Comparison of ENCODE assay signal across 8 cellular contexts in genomic region chr20:32203556-32204484, GRCh38. TPM values are rescaled to one million over a fixed set of nuclear protein-coding genes. Genes with fewer than 3 reads are reported as not detected.
DNase-seq lines count a peak whose midpoint lies in the region; ATAC-seq and TF ChIP-seq lines count a peak whose summit lies in the region.

No MANE protein-coding gene starts in this region.

- no peak for ATAC-seq in HG03342 (IDR thresholded peaks at IDR 0.05; ENCODE audit: unreplicated experiment)

- H3K9ac ChIP-seq in BLaER1 treated with 17β-estradiol and CSF1 and Interleukin-3, amounts not matched to agents 10 nM and 100 nM, result peak overlapping the region; percentile 90 to 100 (median 98); a peak in 20 of 22 replicates
- peak overlapping the region in 1 of 2 donors; percentile 96 for H3K9ac ChIP-seq in colonic mucosa (ENCODE audit: low read depth in 2 of 2, low read length in 2 of 2)

- H3K27ac ChIP-seq in BLaER1 treated with 17β-estradiol and CSF1 and Interleukin-3, amounts not matched to agents 10 nM and 100 nM, result peak overlapping the region; percentile 89 to 98 (median 96); a peak in 21 of 22 replicates
- peak overlapping the region in 3 of 4 donors; percentile 92 to 97 (median 93) for H3K27ac ChIP-seq in Peyer's patch
- H3K27ac ChIP-seq in colonic mucosa, result peak overlapping the region; percentile 73
- peak overlapping the region; percentile 94 to 97 for H3K27ac ChIP-seq in prostate gland

- WGBS in prostate gland, result 38% methylated on average over 11 of the region's 11 CpGs

- peak overlapping the region; percentile 94 to 99 (median 98) for H3K4me2 ChIP-seq in BLaER1 treated with 17β-estradiol and CSF1 and Interleukin-3, amounts not matched to agents 10 nM and 100 nM

- DNase-seq in Peyer's patch, result no peak
- no peak for DNase-seq in colonic mucosa
- peak; percentile 46 for DNase-seq in prostate gland (ENCODE audit: low spot score)
- DNase-seq in DMS153 treated with DMSO at 0.1 percent for 48 hours (lab: John Stamatoyannopoulos, UW; ENCODE audit: unreplicated experiment), result no peak
- no peak for DNase-seq in MV-4-11 (lab: John Stamatoyannopoulos, UW)
- DNase-seq in LoVo (ENCODE audit: low spot score), result no peak

- H3K4me1 ChIP-seq in BLaER1 treated with 17β-estradiol and CSF1 and Interleukin-3, amounts not matched to agents 10 nM and 100 nM, result peaks cover 50 to 88% (median 65%) of the 10 kb centered on the region in 10 experiments
- H3K4me1 ChIP-seq in Peyer's patch (peaks cover 6 to 56% (median 13%) of the 10 kb centered on the region in 4 donors), colonic mucosa (peaks cover 22% of the 10 kb centered on the region), prostate gland (replicated peaks) (peaks cover 33% of the 10 kb centered on the region)

- H3K4me3 ChIP-seq in BLaER1 treated with 17β-estradiol and CSF1 and Interleukin-3, amounts not matched to agents 10 nM and 100 nM, result peak overlapping the region in 4 of 10 experiments; percentile 96 to 100 (median 98); a peak in 7 of 20 replicates
- H3K4me3 ChIP-seq in Peyer's patch (peak overlapping the region in 2 of 4 donors; percentile 91 to 94), colonic mucosa (no peak overlapping the region), prostate gland (peak overlapping the region in 1 of 2 donors; percentile 10)

- peaks cover 62 to 84% (median 82%) of the 10 kb centered on the region in 11 experiments for H4K20me1 ChIP-seq in BLaER1 treated with 17β-estradiol and CSF1 and Interleukin-3, amounts not matched to agents 10 nM and 100 nM

- H3K36me3 ChIP-seq in BLaER1 treated with 17β-estradiol and CSF1 and Interleukin-3, amounts not matched to agents 10 nM and 100 nM, result peaks cover 45 to 63% (median 57%) of the 10 kb centered on the region in 11 experiments
- H3K36me3 ChIP-seq in Peyer's patch (peaks cover 0 to 34% (median 0%) of the 10 kb centered on the region in 3 donors), colonic mucosa (peaks cover 11% of the 10 kb centered on the region), prostate gland (peaks cover 0 to 4% of the 10 kb centered on the region in 2 donors)

- no peak for TF ChIP-seq CTCF in Peyer's patch (IDR thresholded peaks at IDR 0.05)
- TF ChIP-seq CTCF in colonic mucosa (IDR thresholded peaks at IDR 0.05), result no peak
- TF ChIP-seq CTCF in prostate gland (IDR thresholded peaks at IDR 0.05), result no peak

- intact Hi-C loops in colonic mucosa (cut with DNase I) (loop anchor here (10.0 kb wide), 1 partner anchor 281 kb away; no protein-coding TSS in a partner anchor), prostate gland (cut with DNase I) (loop anchor here (10.0 kb wide), 2 partner anchors 99 to 281 kb away; partner anchors contain the start of gene TM9SF4)

- H3K27me3 ChIP-seq in BLaER1 treated with 17β-estradiol and CSF1 and Interleukin-3, amounts not matched to agents 10 nM and 100 nM, result no peaks in the 10 kb centered on the region
- H3K27me3 ChIP-seq in Peyer's patch (no peaks in the 10 kb centered on the region), colonic mucosa (no peaks in the 10 kb centered on the region), prostate gland (replicated peaks; ENCODE audit: insufficient read depth) (no peaks in the 10 kb centered on the region)

- TF ChIP-seq POLR2A in Peyer's patch (IDR thresholded peaks at IDR 0.05), result peak in 1 of 2 donors; percentile 82
- TF ChIP-seq POLR2A in prostate gland (IDR thresholded peaks at IDR 0.05), result peak; percentile 27

- H3K9me3 ChIP-seq in BLaER1 treated with 17β-estradiol and CSF1 and Interleukin-3, amounts not matched to agents 10 nM and 100 nM (replicated peaks in 1 of 11), result no peaks in the 10 kb centered on the region
- H3K9me3 ChIP-seq in Peyer's patch (no peaks in the 10 kb centered on the region), colonic mucosa (no peaks in the 10 kb centered on the region), prostate gland (no peaks in the 10 kb centered on the region)

RNA-seq across cellular contexts. Expression of gene PLAGL2, which starts 3.7 kb away (rescaled TPM):
- total RNA-seq in Peyer's patch, result 10 to 100 TPM in 3 of 4 donors, 1 to 10 TPM in 1; 5.8 to 55.9 (median 25.8) TPM
- total RNA-seq in colonic mucosa, result 10 to 100 TPM; 17.7 to 18.6 TPM
- 10 to 100 TPM; 11.2 to 17.4 TPM for total RNA-seq in prostate gland

RNA-seq across cellular contexts. Expression of gene POFUT1, which starts 3.9 kb away (rescaled TPM):
- 100 to 1,000 TPM in 1 of 4 donors, 10 to 100 TPM in 3; 42.9 to 118 (median 55.7) TPM for total RNA-seq in Peyer's patch
- 10 to 100 TPM; 26.9 to 36.3 TPM for total RNA-seq in colonic mucosa
- 10 to 100 TPM; 33.2 to 44.3 TPM for total RNA-seq in prostate gland
